Comparison of ENCODE assay signal across 21 cellular contexts in the genomic region with DNA sequence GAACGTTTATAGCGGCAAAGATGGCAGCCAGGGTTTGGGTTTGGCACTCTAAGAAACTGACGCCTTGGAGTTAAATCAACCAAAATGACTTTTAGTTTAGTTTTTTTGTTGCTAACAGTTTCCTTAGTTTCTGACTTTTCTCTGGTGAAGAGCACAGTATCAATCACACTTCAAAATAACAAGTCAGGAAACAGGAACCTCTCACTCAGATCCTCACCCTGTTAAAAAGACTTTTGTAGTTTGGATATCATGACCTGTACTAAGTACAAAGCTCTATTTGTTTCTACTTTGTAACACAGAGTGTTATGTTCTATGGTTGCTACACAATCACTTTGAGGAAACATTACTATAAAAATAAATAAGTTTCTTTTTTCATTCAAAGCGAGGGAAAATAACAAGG. TPM values are rescaled to one million over a fixed set of nuclear protein-coding genes. Genes with fewer than 3 reads are reported as not detected.
DNase-seq lines count a peak whose midpoint lies in the region; ATAC-seq lines count a peak whose summit lies in the region.
"Had no signal": no experiment of that assay in that cellular context is flagged by ENCODE, and none has a peak within 500 bp of the region (broad histone marks: within the 10 kb centered on the region; RNA-seq: fewer than 3 reads in every experiment).

No MANE protein-coding gene starts in this region.

- no peaks in the 10 kb centered on the region for H3K27me3 Mint-ChIP-seq in stimulated activated naive CD8-positive, alpha-beta T cell treated with anti-CD3 and anti-CD28 coated beads, Interleukin-15, Interleukin-2, amounts not matched to agents 100 ng/mL and 50 ng/mL, for 24 hours
- no peaks in the 10 kb centered on the region for H3K27me3 Mint-ChIP-seq in T-helper 17 cell
- H3K27me3 Mint-ChIP-seq in effector memory CD8-positive, alpha-beta T cell = no peaks in the 10 kb centered on the region

- H3K9me3 Mint-ChIP-seq in stimulated activated naive CD8-positive, alpha-beta T cell treated with anti-CD3 and anti-CD28 coated beads, Interleukin-15, Interleukin-2, amounts not matched to agents 100 ng/mL and 50 ng/mL, for 24 hours = no peaks in the 10 kb centered on the region
- no peaks in the 10 kb centered on the region for H3K9me3 Mint-ChIP-seq in effector memory CD8-positive, alpha-beta T cell
- H3K9me3 Mint-ChIP-seq: endodermal cell had no signal

- H3K4me3 Mint-ChIP-seq in stimulated activated naive CD8-positive, alpha-beta T cell treated with anti-CD3 and anti-CD28 coated beads, Interleukin-15, Interleukin-2, amounts not matched to agents 100 ng/mL and 50 ng/mL, for 24 hours = peak overlapping the region; percentile 68
- H3K4me3 Mint-ChIP-seq in T-helper 17 cell = peak overlapping the region; percentile 82
- peak overlapping the region; percentile 72 to 80 for H3K4me3 Mint-ChIP-seq in effector memory CD8-positive, alpha-beta T cell
- H3K4me3 Mint-ChIP-seq: endodermal cell had no signal

- H3K36me3 Mint-ChIP-seq in stimulated activated naive CD8-positive, alpha-beta T cell treated with anti-CD3 and anti-CD28 coated beads, Interleukin-15, Interleukin-2, amounts not matched to agents 100 ng/mL and 50 ng/mL, for 24 hours (ENCODE audit: low read depth) = peaks cover 17% of the 10 kb centered on the region
- peaks cover 5% of the 10 kb centered on the region for H3K36me3 Mint-ChIP-seq in T-helper 17 cell (ENCODE audit: low read depth)
- H3K36me3 Mint-ChIP-seq in effector memory CD8-positive, alpha-beta T cell (ENCODE audit: insufficient read depth) = peaks cover 2% of the 10 kb centered on the region

- H3K9me3 ChIP-seq in T-helper 17 cell (ENCODE audit: control insufficient read depth, low read length, poor library complexity, severe bottlenecking) = no peaks in the 10 kb centered on the region
- H3K9me3 ChIP-seq: heart right ventricle had no signal

- peak overlapping the region; percentile 56 for H3K27ac Mint-ChIP-seq in stimulated activated naive CD8-positive, alpha-beta T cell treated with anti-CD3 and anti-CD28 coated beads, Interleukin-15, Interleukin-2, amounts not matched to agents 100 ng/mL and 50 ng/mL, for 24 hours
- peak overlapping the region; percentile 85 for H3K27ac Mint-ChIP-seq in T-helper 17 cell
- H3K27ac Mint-ChIP-seq in effector memory CD8-positive, alpha-beta T cell = no peak overlapping the region
- H3K27ac Mint-ChIP-seq: endodermal cell had no signal

- DNase-seq in stimulated activated naive CD8-positive, alpha-beta T cell treated with anti-CD3 and anti-CD28 coated beads, Interleukin-15, Interleukin-2, amounts not matched to agents 100 U/mL and 50 U/mL, for 24 hours = no peak
- DNase-seq in T-helper 17 cell = no peak
- DNase-seq in effector memory CD8-positive, alpha-beta T cell = no peak
- DNase-seq in ACHN = no peak
- DNase-seq in D341Med (ENCODE audit: low spot score) = no peak
- DNase-seq: activated CD4-positive, CD25-positive, alpha-beta regulatory T cell; AML-193; anterior cingulate cortex; DMS 273 treated with DMSO at 0.1 percent for 48 hours; endodermal cell; heart right ventricle; NCI-H1092 treated with DMSO at 0.1 percent for 48 hours; NCI-H2107; NCI-H524 treated with DMSO at 0.1 percent for 48 hours; posterior cingulate gyrus; stimulated activated CD4-positive, alpha-beta T cell treated with anti-CD3 and anti-CD28 coated beads, Interleukin-2, amount 100 ng/mL, for 48 hours; substantia nigra had no signal

- ATAC-seq in stimulated activated naive CD8-positive, alpha-beta T cell treated with anti-CD3 and anti-CD28 coated beads, Interleukin-15, Interleukin-2, amounts not matched to agents 100 U/mL and 50 U/mL, for 24 hours = no peak
- ATAC-seq in T-helper 17 cell (peak; percentile 56), esophagus mucosa (no peak)
- no peak for ATAC-seq in effector memory CD8-positive, alpha-beta T cell (replicated peaks)
- ATAC-seq: K562, Right ventricle myocardium inferior had no signal

- in situ Hi-C loops in ACHN (cut with HindIII; ENCODE audit: low pct_ligation_motif_present, low pct_unique_long_range_greater_than_20kb, low sequenced_read_pairs) = no loop called here

- H3K4me1 Mint-ChIP-seq in stimulated activated naive CD8-positive, alpha-beta T cell treated with anti-CD3 and anti-CD28 coated beads, Interleukin-15, Interleukin-2, amounts not matched to agents 100 ng/mL and 50 ng/mL, for 24 hours (ENCODE audit: low read depth) = peaks cover 57% of the 10 kb centered on the region
- peaks cover 38% of the 10 kb centered on the region for H3K4me1 Mint-ChIP-seq in T-helper 17 cell
- H3K4me1 Mint-ChIP-seq in effector memory CD8-positive, alpha-beta T cell (ENCODE audit: low read depth in 2 of 2) = peaks cover 24 to 33% of the 10 kb centered on the region in 2 donors

RNA-seq across cellular contexts. Expression of gene ATP10A, which starts 51.1 kb away (rescaled TPM):
- total RNA-seq in T-helper 17 cell (10 to 100 TPM; 28.6 to 36.8 TPM), esophagus mucosa (0.44 TPM)

Comparison
In these comparisons a context has a peak if more than half of its experiments do, and no peak if none do; other contexts are left out.
1. H3K27ac Mint-ChIP-seq: peak in stimulated activated naive CD8-positive, alpha-beta T cell treated with anti-CD3 and anti-CD28 coated beads, Interleukin-15, Interleukin-2, amounts not matched to agents 100 ng/mL and 50 ng/mL, for 24 hours (single experiment) and T-helper 17 cell (single experiment); none in effector memory CD8-positive, alpha-beta T cell (0 of 2).
2. RNA of gene ATP10A, which starts 51.1 kb away (total RNA-seq): 28.6 to 36.8 TPM in T-helper 17 cell; 0.44 TPM in esophagus mucosa (single experiment); every median in the first group is over 10 times any median in the second.
3. Peak in every context shown above with its lines, with median percentiles within 50 percentile points of each other: H3K4me3 Mint-ChIP-seq.